ENCODE assay signal across 8 cellular contexts in genomic region chr12:94262228-94263010, GRCh38.
A peak's percentile ranks its signal among the peaks of the same experiment; 100 is the strongest.
DNase-seq lines count a peak whose midpoint lies in the region; ATAC-seq, FAIRE-seq and TF ChIP-seq lines count a peak whose summit lies in the region.

No MANE protein-coding gene starts in this region.

- DNase-seq in Calu3 (peak; percentile 76), KG1 (lab: John Stamatoyannopoulos, UW) (peak; percentile 84), T-helper 2 cell (peak; percentile 22 to 87 (median 40)), astrocyte (ENCODE audit: low read depth) (peak; percentile 92), immature natural killer cell (peak; percentile 79 to 81 (median 81)), spleen (peak; percentile 93), type B pancreatic cell (ENCODE audit: extremely low spot score, unreplicated experiment) (no peak)

- H4K20me1 ChIP-seq in astrocyte (ENCODE audit: insufficient read depth, low read length) = no peaks in the 10 kb centered on the region

- H3K27ac Mint-ChIP-seq in Calu3 (ENCODE audit: unreplicated experiment) (peak overlapping the region; percentile 85), astrocyte (ENCODE audit: unreplicated experiment) (peak overlapping the region; percentile 83), immature natural killer cell (peak overlapping the region; percentile 92 to 99 (median 98)), type B pancreatic cell (no peak overlapping the region)

- H3K4me2 ChIP-seq in astrocyte (ENCODE audit: low read length) = peak overlapping the region; percentile 88

- TF ChIP-seq CTCF in Calu3 (IDR thresholded peaks at IDR 0.05; ENCODE audit: unreplicated experiment) (no peak), astrocyte (IDR thresholded peaks at IDR 0.05; ENCODE audit: insufficient read depth, low read depth, low read length) (no peak), spleen (IDR thresholded peaks at IDR 0.05 in 8 of 11, conservative IDR thresholded peaks at IDR 0.05 in 3 of 11) (peak in 1 of 11 experiments; percentile 23), type B pancreatic cell (conservative IDR thresholded peaks at IDR 0.05) (no peak)

- no peak overlapping the region for H3K27ac ChIP-seq in astrocyte (ENCODE audit: low read depth, low read length)
- H3K27ac ChIP-seq in spleen = peak overlapping the region; percentile 76 to 94 (median 88)

- H3K36me3 ChIP-seq in astrocyte (ENCODE audit: insufficient read depth, low read length) (no peaks in the 10 kb centered on the region), spleen (peaks cover 0 to 72% (median 17%) of the 10 kb centered on the region in 6 donors)

- WGBS in spleen, 5 donors = 10 to 19% (median 12%) methylated on average over 10 to 17 of the region's 17 CpGs

- H3K9ac ChIP-seq in astrocyte (ENCODE audit: low read length) = peak overlapping the region; percentile 72

- H3K4me3 ChIP-seq in astrocyte (ENCODE audit: insufficient read depth, low read depth, low read length) = peak overlapping the region; percentile 72
- H3K4me3 ChIP-seq in spleen = peak overlapping the region; percentile 27 to 77 (median 43)

- H3K9me3 Mint-ChIP-seq in Calu3 (ENCODE audit: low read depth, unreplicated experiment) (no peaks in the 10 kb centered on the region), astrocyte (ENCODE audit: unreplicated experiment) (no peaks in the 10 kb centered on the region), immature natural killer cell (no peaks in the 10 kb centered on the region), type B pancreatic cell (no peaks in the 10 kb centered on the region)

- H3K27me3 Mint-ChIP-seq in Calu3 (ENCODE audit: unreplicated experiment) (no peaks in the 10 kb centered on the region), astrocyte (ENCODE audit: low read depth, unreplicated experiment) (no peaks in the 10 kb centered on the region), immature natural killer cell (ENCODE audit: low read depth in 3 of 3) (peaks cover 3 to 11% (median 4%) of the 10 kb centered on the region in 3 donors), type B pancreatic cell (peaks cover 11% of the 10 kb centered on the region)

- H2AFZ ChIP-seq in astrocyte (ENCODE audit: low read depth, low read length) = peak overlapping the region; percentile 94

- H3K9me3 ChIP-seq in astrocyte (ENCODE audit: insufficient read depth, low read depth, low read length) (no peaks in the 10 kb centered on the region), spleen (no peaks in the 10 kb centered on the region)

- intact Hi-C loops in Calu3 (cut with micrococcal nuclease; ENCODE audit: unreplicated experiment) = no loop called here
- intact Hi-C loops in spleen (cut with DNase I; ENCODE audit: low total_unique reads) = no loop called here

- ATAC-seq in GM21526 (IDR thresholded peaks at IDR 0.05; ENCODE audit: low FRiP score, unreplicated experiment) = peak; percentile 58

- no TSS peak for BruUV-seq in Calu3 (replicated peaks; lab: Mats Ljungman, UMichigan)

- peak; percentile 88 for FAIRE-seq in astrocyte (lab: Jason Lieb, UNC)

- H3K27me3 ChIP-seq in astrocyte (ENCODE audit: insufficient read depth, low read length) (peaks cover 4% of the 10 kb centered on the region), spleen (replicated peaks in 1 of 7) (no peaks in the 10 kb centered on the region)

- H3K4me1 Mint-ChIP-seq in Calu3 (ENCODE audit: low read depth, unreplicated experiment) (no peaks in the 10 kb centered on the region), astrocyte (ENCODE audit: low read depth, unreplicated experiment) (peaks cover 31% of the 10 kb centered on the region), immature natural killer cell (peaks cover 56 to 64% of the 10 kb centered on the region in 2 donors), type B pancreatic cell (ENCODE audit: unreplicated experiment) (peaks cover 43% of the 10 kb centered on the region)

- CTCF ChIA-PET in Calu3 (lab: Charles Lee) = interaction anchor here (0.5 to 1.0 kb wide), 4 partner anchors 8 to 658 kb away, joined by 3 to 8 read pairs (median 6); no protein-coding TSS in a partner anchor

- H3K4me1 ChIP-seq in astrocyte (ENCODE audit: insufficient read depth, low read length) (peaks cover 13% of the 10 kb centered on the region), spleen (peaks cover 18 to 76% (median 54%) of the 10 kb centered on the region in 6 donors)

- H3K4me3 Mint-ChIP-seq in Calu3 (ENCODE audit: low read depth, unreplicated experiment) (peak overlapping the region; percentile 74), astrocyte (ENCODE audit: unreplicated experiment) (no peak overlapping the region), immature natural killer cell (peak overlapping the region; percentile 91 to 97 (median 96)), type B pancreatic cell (no peak overlapping the region)

- H3K36me3 Mint-ChIP-seq in Calu3 (ENCODE audit: insufficient read depth, unreplicated experiment) (peaks cover 8% of the 10 kb centered on the region), astrocyte (ENCODE audit: low read depth, unreplicated experiment) (peaks cover 5% of the 10 kb centered on the region), immature natural killer cell (peaks cover 11 to 15% (median 14%) of the 10 kb centered on the region in 3 donors), type B pancreatic cell (no peaks in the 10 kb centered on the region)

- no peaks in the 10 kb centered on the region for H3K79me2 ChIP-seq in astrocyte (ENCODE audit: insufficient read depth, low read length)

- no peak for TF ChIP-seq POLR2A in spleen (IDR thresholded peaks at IDR 0.05)

Comparison
In these comparisons a context has a peak if more than half of its experiments do, and no peak if none do; other contexts are left out.
1. H3K4me3 Mint-ChIP-seq: peak in Calu3 (single experiment) and immature natural killer cell (5 of 5); none in astrocyte (single experiment) and type B pancreatic cell (single experiment).